Comparison of ENCODE assay signal across 22 cellular contexts in the genomic region with DNA sequence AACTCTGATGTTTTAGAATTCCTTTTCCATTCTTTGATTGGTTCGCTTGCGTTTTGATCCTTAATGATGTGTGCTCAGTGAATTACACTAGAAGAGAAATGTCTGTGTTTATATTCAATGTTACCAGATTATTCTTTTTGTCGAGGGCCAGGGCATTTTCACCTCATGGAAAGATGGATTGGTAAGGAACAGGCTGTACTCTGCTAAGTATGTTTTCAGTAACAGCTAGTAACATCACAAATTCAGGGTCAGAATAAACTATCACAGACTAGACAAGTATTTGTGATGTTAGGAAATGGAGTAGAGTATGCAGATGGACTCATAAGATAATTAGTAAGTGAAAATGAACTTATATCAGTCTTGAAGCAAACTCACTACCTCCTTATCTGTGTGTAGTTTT.
"Had no signal": no experiment of that assay in that cellular context is flagged by ENCODE, and none has a peak within 500 bp of the region (broad histone marks: within the 10 kb centered on the region; RNA-seq: fewer than 3 reads in every experiment).

No MANE protein-coding gene starts in this region.

- H3K9ac ChIP-seq: KMS-11 had no signal

- ATAC-seq: activated CD4-positive, alpha-beta T cell treated with anti-CD3 and anti-CD28 coated beads for 36 hours; activated T-cell treated with anti-CD3 and anti-CD28 coated beads, Interleukin-2, amount 50 U/mL, for 72 hours; SK-N-SH treated with all-trans-retinoic acid at 6 μM for 48 hours had no signal

- H3K4me3 Mint-ChIP-seq: activated CD4-positive, alpha-beta memory T cell treated with anti-CD3 and anti-CD28 coated beads, Interleukin-2, amount 10 ng/mL, durations not matched to agents 7 days and 5 days; activated CD4-positive, alpha-beta T cell treated with anti-CD3 and anti-CD28 coated beads for 36 hours; activated naive CD8-positive, alpha-beta T cell treated with anti-CD3 and anti-CD28 coated beads, Interleukin-2, amount 10 ng/mL, durations not matched to agents 7 days and 5 days; activated T-cell treated with anti-CD3 and anti-CD28 coated beads, Interleukin-2, amount 50 U/mL, for 72 hours; T-helper 1 cell treated with Interleukin-12 subunit alpha and Interleukin-12 subunit beta and Interleukin-4 antibody, amounts not matched to agents 30 μg/mL and 1 μg/mL, for 36 hours had no signal

- H3K9me3 ChIP-seq: adrenal gland, breast epithelium, SJSA1 had no signal

- DNase-seq: activated CD4-positive, alpha-beta memory T cell treated with anti-CD3 and anti-CD28 coated beads, Interleukin-2, amount 10 ng/mL, durations not matched to agents 7 days and 5 days; activated CD4-positive, alpha-beta T cell treated with anti-CD3 and anti-CD28 coated beads for 36 hours; activated CD4-positive, alpha-beta T cell treated with anti-CD3 and anti-CD28 coated beads, Interleukin-2, amount 50 U/mL, for 1 hour; activated naive CD4-positive, alpha-beta T cell treated with anti-CD3 and anti-CD28 coated beads, Interleukin-2, amount 50 U/mL, for 16 hours; activated naive CD8-positive, alpha-beta T cell treated with anti-CD3 and anti-CD28 coated beads, Interleukin-2, amount 10 ng/mL, durations not matched to agents 7 days and 5 days; activated T-cell treated with anti-CD3 and anti-CD28 coated beads, Interleukin-2, amount 50 U/mL, for 72 hours; adrenal gland; anterior cingulate cortex; caudate nucleus; MV-4-11; NCI-H1092 treated with DMSO at 0.1 percent for 48 hours; NCI-H1417 treated with DMSO at 0.1 percent for 48 hours; NCI-H1694; NCI-H2029 treated with DMSO at 0.1 percent for 48 hours; SHP77; T1000 had no signal

- H3K27me3 Mint-ChIP-seq: activated CD4-positive, alpha-beta memory T cell treated with anti-CD3 and anti-CD28 coated beads, Interleukin-2, amount 10 ng/mL, durations not matched to agents 7 days and 5 days had no signal

- H3K36me3 ChIP-seq: adrenal gland, breast epithelium, SJSA1 had no signal

- H3K27ac ChIP-seq: adrenal gland, breast epithelium, KMS-11, SJSA1, VCaP had no signal

- H3K36me3 Mint-ChIP-seq: activated naive CD8-positive, alpha-beta T cell treated with anti-CD3 and anti-CD28 coated beads, Interleukin-2, amount 10 ng/mL, durations not matched to agents 7 days and 5 days had no signal

- H3K27me3 ChIP-seq: adrenal gland, breast epithelium, SJSA1 had no signal

- H3K4me3 ChIP-seq: adrenal gland, breast epithelium, SJSA1 had no signal

- H3K4me1 Mint-ChIP-seq: activated CD4-positive, alpha-beta memory T cell treated with anti-CD3 and anti-CD28 coated beads, Interleukin-2, amount 10 ng/mL, durations not matched to agents 7 days and 5 days had no signal

- H3K27ac Mint-ChIP-seq: activated CD4-positive, alpha-beta memory T cell treated with anti-CD3 and anti-CD28 coated beads, Interleukin-2, amount 10 ng/mL, durations not matched to agents 7 days and 5 days; activated naive CD8-positive, alpha-beta T cell treated with anti-CD3 and anti-CD28 coated beads, Interleukin-2, amount 10 ng/mL, durations not matched to agents 7 days and 5 days; activated T-cell treated with anti-CD3 and anti-CD28 coated beads, Interleukin-2, amount 50 U/mL, for 72 hours; T-helper 1 cell treated with Interleukin-12 subunit alpha and Interleukin-12 subunit beta and Interleukin-4 antibody, amounts not matched to agents 30 μg/mL and 1 μg/mL, for 36 hours had no signal

- H3K4me1 ChIP-seq: adrenal gland, breast epithelium had no signal
